In the genomic region with DNA sequence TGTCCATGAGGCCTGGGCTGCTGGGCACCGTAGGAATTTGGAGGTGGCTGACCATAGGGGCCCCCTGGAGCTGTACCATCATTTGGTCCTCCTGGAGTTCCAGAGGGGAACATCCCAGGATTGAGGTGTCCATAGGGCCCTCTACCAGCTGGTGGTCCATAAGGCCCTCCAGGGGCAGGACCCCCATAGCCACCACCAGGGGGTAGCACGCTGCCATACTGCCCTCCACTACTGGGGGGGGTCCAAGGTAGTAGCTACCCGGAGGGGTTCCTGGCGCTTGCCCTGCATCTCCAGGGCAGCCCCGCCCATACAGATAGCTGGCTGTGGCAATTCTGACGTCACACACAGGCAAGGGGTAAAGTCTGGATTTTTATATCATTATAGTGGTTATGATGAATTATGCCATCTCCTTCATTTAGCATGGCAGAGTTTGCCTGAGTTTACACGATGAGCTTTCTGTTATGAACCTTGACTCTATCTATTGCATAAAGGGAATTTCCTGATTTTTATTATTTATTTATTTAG, we compare ENCODE assay signal across 25 cellular contexts. TPM values are rescaled to one million over a fixed set of nuclear protein-coding genes. Genes with fewer than 3 reads are reported as not detected.
DNase-seq lines count a peak whose midpoint lies in the region; ATAC-seq, FAIRE-seq and TF ChIP-seq lines count a peak whose summit lies in the region.
"Had no signal": no experiment of that assay in that cellular context is flagged by ENCODE, and none has a peak within 500 bp of the region (broad histone marks: within the 10 kb centered on the region; RNA-seq: fewer than 3 reads in every experiment).

No MANE protein-coding gene starts in this region.

- POLR2A ChIA-PET in GM10248 (lab: Yijun Ruan, JAX), result interaction anchor here (0.6 to 2.5 kb wide), 4 partner anchors 13 to 23 kb away, joined by 3 to 26 read pairs (median 4); a partner anchor contains a TSS

- CTCF ChIA-PET in GM10248 (lab: Yijun Ruan, JAX), result interaction anchor here (0.9 to 7.2 kb wide), 7 partner anchors 9 to 277 kb away, joined by 3 to 56 read pairs (median 6); a partner anchor contains a TSS

- no peak for ATAC-seq in GM18868 (IDR thresholded peaks at IDR 0.05; ENCODE audit: unreplicated experiment)
- ATAC-seq: activated naive CD4-positive, alpha-beta T cell treated with anti-CD3 and anti-CD28 coated beads, Interleukin-2, amount 50 U/mL, for 72 hours; GM12878; upper lobe of right lung had no signal

- no peaks in the 10 kb centered on the region for H3K4me1 ChIP-seq in KMS-11 (ENCODE audit: low read depth, poor library complexity, severe bottlenecking)
- H3K4me1 ChIP-seq in small intestine (ENCODE audit: control insufficient read depth in 2 of 2, insufficient read depth in 1 of 2, low read depth in 1 of 2, low read length in 1 of 2), result no peaks in the 10 kb centered on the region
- H3K4me1 ChIP-seq: esophagus muscularis mucosa, SJSA1, upper lobe of right lung had no signal

- 53 to 73% (median 62%) methylated on average over 7 of the region's 7 CpGs for WGBS in small intestine, 3 donors

- H3K27ac ChIP-seq in KMS-11 (no peak overlapping the region), small intestine (ENCODE audit: low read depth in 1 of 2, low read length in 1 of 2) (peak overlapping the region in 1 of 2 donors; percentile 20)
- H3K27ac ChIP-seq: dorsolateral prefrontal cortex, esophagus muscularis mucosa, GM23248, SJSA1, upper lobe of right lung had no signal

- no peak for FAIRE-seq in small intestine (lab: Jason Lieb, UNC)
- FAIRE-seq: GM12878, islet of Langerhans had no signal

- no peak overlapping the region for H3K9ac ChIP-seq in KMS-11
- H3K9ac ChIP-seq: GM23248 had no signal

- H3K9me3 ChIP-seq in small intestine (ENCODE audit: control insufficient read depth, low read depth), result no peaks in the 10 kb centered on the region
- H3K9me3 ChIP-seq: esophagus muscularis mucosa, SJSA1, upper lobe of right lung had no signal

- H3K4me2 ChIP-seq in KMS-11, result no peak overlapping the region
- H3K4me2 ChIP-seq: smooth muscle cell had no signal

- H3K27me3 ChIP-seq in KMS-11 (ENCODE audit: insufficient read depth, low read depth) (no peaks in the 10 kb centered on the region), small intestine (ENCODE audit: control insufficient read depth in 2 of 2, insufficient read depth in 2 of 2, low read length in 2 of 2) (no peaks in the 10 kb centered on the region)
- H3K27me3 ChIP-seq: dorsolateral prefrontal cortex, esophagus muscularis mucosa, SJSA1, upper lobe of right lung had no signal

- peaks cover 19% of the 10 kb centered on the region for H3K79me2 ChIP-seq in KMS-11 (ENCODE audit: insufficient read depth, low read depth)

- H3K36me3 ChIP-seq in KMS-11 (ENCODE audit: insufficient read depth) (peaks cover 18% of the 10 kb centered on the region; the same call in 1 of the 2 replicates), small intestine (ENCODE audit: control insufficient read depth in 2 of 2, insufficient read depth in 2 of 2, low read length in 2 of 2) (peaks cover 22 to 33% of the 10 kb centered on the region in 2 donors)

- no peak overlapping the region for H2AFZ ChIP-seq in KMS-11 (ENCODE audit: low read depth)
- H2AFZ ChIP-seq: GM23248 had no signal

- H3K4me3 ChIP-seq in KMS-11 (IDR thresholded peaks at IDR 0.05; ENCODE audit: insufficient read depth, low read depth, low read length) (no peak overlapping the region), fibroblast of the aortic adventitia (ENCODE audit: low read depth, low read length) (no peak overlapping the region), small intestine (ENCODE audit: low read depth in 1 of 2, low read length in 2 of 2) (no peak overlapping the region)
- H3K4me3 ChIP-seq: dorsolateral prefrontal cortex, esophagus muscularis mucosa, GM12878, GM23248, SJSA1, smooth muscle cell, upper lobe of right lung had no signal

- DNase-seq in NCI-H82 (lab: John Stamatoyannopoulos, UW) (peak; percentile 39), NCI-H82 treated with DMSO at 0.1 percent for 48 hours (lab: John Stamatoyannopoulos, UW; ENCODE audit: unreplicated experiment) (no peak), fibroblast of the aortic adventitia (ENCODE audit: low read depth) (no peak), small intestine (peak; percentile 42), GM10248 (ENCODE audit: extremely low spot score) (no peak), NCI-H2107 (lab: John Stamatoyannopoulos, UW) (no peak)
- DNase-seq: 8988T; activated CD4-positive, alpha-beta T cell treated with anti-CD3 and anti-CD28 coated beads, Interleukin-2, amount 10 ng/mL, durations not matched to agents 7 days and 5 days; CD4-positive, alpha-beta memory T cell; dorsolateral prefrontal cortex; glutamatergic neuron; GM23248; mesendoderm; NCI-H1436 treated with DMSO at 0.1 percent for 48 hours; stimulated activated naive CD4-positive, alpha-beta T cell treated with Interleukin-2 at 50 U/mL for 16 hours; T1000; upper lobe of right lung had no signal

- no peaks in the 10 kb centered on the region for H4K20me1 ChIP-seq in KMS-11 (ENCODE audit: insufficient read depth)

- TF ChIP-seq CTCF in KMS-11 (conservative IDR thresholded peaks at IDR 0.05; ENCODE audit: low read depth, low read length) (0 out of 2 replicates have a peak, but pooled peaks have one; percentile 24), fibroblast of the aortic adventitia (IDR thresholded peaks at IDR 0.05; ENCODE audit: insufficient read depth, low read length) (peak; percentile 12), GM10248 (IDR thresholded peaks at IDR 0.05; ENCODE audit: control extremely low read depth, extremely low read depth, low read depth, missing control alignments) (no peak)

RNA-seq across cellular contexts. Expression of a gene that starts 13.2 kb away (rescaled TPM):
- total RNA-seq in fibroblast of the aortic adventitia (ENCODE audit: low replicate concordance), result 55.1 and 107 TPM in 2 replicates
- polyA plus RNA-seq in small intestine, result 1 to 10 TPM; 4.1 to 7.2 (median 6.0) TPM

RNA-seq across cellular contexts. Expression of a gene that starts 34.8 kb away (rescaled TPM):
- total RNA-seq in fibroblast of the aortic adventitia (ENCODE audit: low replicate concordance), result 4.5 and 8.2 TPM in 2 replicates
- polyA plus RNA-seq in small intestine, result 10 to 100 TPM in 2 of 3 donors, 1 to 10 TPM in 1; 8.1 to 23.7 (median 11.2) TPM

Comparison
In these comparisons a context has a peak if more than half of its experiments do, and no peak if none do; other contexts are left out.
1. DNase-seq: peak in NCI-H82 (single experiment) and small intestine (single experiment); none in NCI-H82 treated with DMSO at 0.1 percent for 48 hours (single experiment), fibroblast of the aortic adventitia (single experiment), GM10248 (single experiment) and NCI-H2107 (single experiment).